Comparison of ENCODE assay signal across 18 cellular contexts in the genomic region with DNA sequence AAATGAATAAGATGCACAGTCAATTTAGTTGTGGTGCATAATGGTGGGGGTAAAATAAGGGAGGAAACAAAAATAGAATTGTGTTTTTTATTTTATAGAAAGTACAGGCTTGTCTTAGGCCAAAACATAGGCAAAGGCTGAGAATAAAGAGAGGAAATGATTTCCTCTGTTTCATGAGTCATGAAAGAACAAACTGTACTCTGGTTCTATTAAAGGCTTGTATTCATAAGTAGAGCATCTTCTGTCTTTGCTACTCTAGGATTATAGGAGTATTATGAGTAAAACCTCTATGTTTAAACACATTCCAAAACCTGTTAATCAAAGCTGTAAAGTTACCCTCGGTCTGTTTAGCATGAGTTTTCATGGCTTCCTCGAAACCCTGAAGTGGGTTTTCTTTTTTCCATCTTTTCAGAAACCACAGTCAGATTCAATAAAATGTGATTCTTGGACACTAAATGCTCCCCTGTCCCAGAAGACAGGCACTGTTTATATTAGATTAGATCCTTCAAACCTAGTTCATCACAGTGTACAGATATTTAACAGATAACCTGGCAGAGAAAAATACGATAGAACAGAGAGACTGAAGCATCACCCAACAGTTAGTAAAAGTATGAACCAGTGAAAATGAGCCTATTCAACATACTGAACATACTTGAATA.
"Had no signal": no experiment of that assay in that cellular context is flagged by ENCODE, and none has a peak within 500 bp of the region (broad histone marks: within the 10 kb centered on the region; RNA-seq: fewer than 3 reads in every experiment).

No MANE protein-coding gene starts in this region.

- H3K27me3 ChIP-seq: esophagus squamous epithelium, foreskin keratinocyte, left lung, sigmoid colon had no signal

- H3K4me1 ChIP-seq: esophagus squamous epithelium, foreskin keratinocyte, left lung, sigmoid colon had no signal

- H3K9me3 ChIP-seq: esophagus squamous epithelium, left lung, sigmoid colon had no signal

- H3K4me3 ChIP-seq: esophagus squamous epithelium, left lung, sigmoid colon had no signal

- DNase-seq: activated CD4-positive, alpha-beta memory T cell treated with anti-CD3 and anti-CD28 coated beads, Interleukin-2, amount 10 ng/mL, durations not matched to agents 7 days and 5 days; activated CD4-positive, alpha-beta T cell treated with anti-CD3 and anti-CD28 coated beads for 48 hours; activated CD4-positive, CD25-positive, alpha-beta regulatory T cell; activated naive CD4-positive, alpha-beta T cell treated with anti-CD3 and anti-CD28 coated beads, Interleukin-2, amount 10 ng/mL, durations not matched to agents 7 days and 5 days; activated naive CD8-positive, alpha-beta T cell treated with anti-CD3 and anti-CD28 coated beads, Interleukin-2, amount 50 U/mL, for 24 hours; activated T-cell treated with anti-CD3 and anti-CD28 coated beads, Interleukin-2, amount 50 U/mL, for 1 hour; aorta; effector memory CD4-positive, alpha-beta T cell; esophagus squamous epithelium; foreskin keratinocyte; left lung; mammary epithelial cell; nephron progenitor cell; nucleus accumbens; sigmoid colon; stimulated activated naive B cell treated with anti-CD40 and anti-IgM and Interleukin-4, amounts not matched to agents 10 μg/mL and 1 μg/mL and 100 μg/mL, for 72 hours; T-helper 1 cell; T-helper 9 cell had no signal

- H3K36me3 ChIP-seq: esophagus squamous epithelium, left lung, sigmoid colon had no signal

- H3K27ac ChIP-seq: esophagus squamous epithelium, foreskin keratinocyte, left lung, sigmoid colon had no signal
